Comparison of ENCODE assay signal across 2 cellular contexts in genomic region chrX:30864383-30864785, GRCh38.
A peak's percentile ranks its signal among the peaks of the same experiment; 100 is the strongest.
TF ChIP-seq lines count a peak whose summit lies in the region.

No MANE protein-coding gene starts in this region.

TF ChIP-seq in GM12878, 131 proteins besides CTCF, POLR2A, EP300 and RAD21:
- TF ChIP-seq SUZ12 (IDR thresholded peaks at IDR 0.05; ENCODE audit: unreplicated experiment) (no peak), NFIC (IDR thresholded peaks at IDR 0.05; ENCODE audit: low read depth, low read length) (no peak), RCOR1 (conservative IDR thresholded peaks at IDR 0.05; ENCODE audit: low read depth, low read length) (no peak), NBN (IDR thresholded peaks at IDR 0.05) (no peak), SPI1 (IDR thresholded peaks at IDR 0.05; ENCODE audit: borderline replicate concordance, insufficient read depth, low read depth, low read length) (peak; percentile 32; the same call in 1 of the 2 replicates)

TF ChIP-seq in HepG2, 621 proteins besides CTCF, POLR2A, EP300 and RAD21:
- TF ChIP-seq ZNF550 (CRISPR knock-in tag; IDR thresholded peaks at IDR 0.05; ENCODE audit: borderline replicate concordance) = no peak
- TF ChIP-seq MAFK (conservative IDR thresholded peaks at IDR 0.05 in 1 of 2, IDR thresholded peaks at IDR 0.05 in 1 of 2; ENCODE audit: low read length in 2 of 2) = peak; percentile 34 to 78; a peak in 3 of 4 replicates
- TF ChIP-seq ZNF207 (IDR thresholded peaks at IDR 0.05; ENCODE audit: borderline replicate concordance) = no peak
- TF ChIP-seq ZBTB40 (IDR thresholded peaks at IDR 0.05) = no peak
- TF ChIP-seq ZBTB40 (CRISPR knock-in tag; IDR thresholded peaks at IDR 0.05) = no peak
- TF ChIP-seq MAX (IDR thresholded peaks at IDR 0.05) = no peak
- TF ChIP-seq THAP7 (CRISPR knock-in tag; IDR thresholded peaks at IDR 0.05) = no peak
- no peak for TF ChIP-seq POGZ (CRISPR knock-in tag; IDR thresholded peaks at IDR 0.05)
- no peak for TF ChIP-seq ZNF251 (CRISPR knock-in tag; IDR thresholded peaks at IDR 0.05)
- no peak for TF ChIP-seq ZNF704 (CRISPR knock-in tag; IDR thresholded peaks at IDR 0.05; ENCODE audit: borderline replicate concordance)
- TF ChIP-seq USF2 (IDR thresholded peaks at IDR 0.05; ENCODE audit: low read depth, low read length) = no peak
- TF ChIP-seq USF2 (CRISPR knock-in tag; IDR thresholded peaks at IDR 0.05; ENCODE audit: borderline replicate concordance) = no peak
- peak; percentile 59 for TF ChIP-seq MAFF (IDR thresholded peaks at IDR 0.05; ENCODE audit: low read depth, low read length)
- no peak for TF ChIP-seq UBTF (CRISPR knock-in tag; IDR thresholded peaks at IDR 0.05)
- no peak for TF ChIP-seq FOXK1 (CRISPR knock-in tag; IDR thresholded peaks at IDR 0.05; ENCODE audit: borderline replicate concordance, low read depth)
- no peak for TF ChIP-seq ZNF660 (CRISPR knock-in tag; IDR thresholded peaks at IDR 0.05; ENCODE audit: borderline replicate concordance, low read depth)
